ENCODE assay signal across 1 cellular context in the genomic region with DNA sequence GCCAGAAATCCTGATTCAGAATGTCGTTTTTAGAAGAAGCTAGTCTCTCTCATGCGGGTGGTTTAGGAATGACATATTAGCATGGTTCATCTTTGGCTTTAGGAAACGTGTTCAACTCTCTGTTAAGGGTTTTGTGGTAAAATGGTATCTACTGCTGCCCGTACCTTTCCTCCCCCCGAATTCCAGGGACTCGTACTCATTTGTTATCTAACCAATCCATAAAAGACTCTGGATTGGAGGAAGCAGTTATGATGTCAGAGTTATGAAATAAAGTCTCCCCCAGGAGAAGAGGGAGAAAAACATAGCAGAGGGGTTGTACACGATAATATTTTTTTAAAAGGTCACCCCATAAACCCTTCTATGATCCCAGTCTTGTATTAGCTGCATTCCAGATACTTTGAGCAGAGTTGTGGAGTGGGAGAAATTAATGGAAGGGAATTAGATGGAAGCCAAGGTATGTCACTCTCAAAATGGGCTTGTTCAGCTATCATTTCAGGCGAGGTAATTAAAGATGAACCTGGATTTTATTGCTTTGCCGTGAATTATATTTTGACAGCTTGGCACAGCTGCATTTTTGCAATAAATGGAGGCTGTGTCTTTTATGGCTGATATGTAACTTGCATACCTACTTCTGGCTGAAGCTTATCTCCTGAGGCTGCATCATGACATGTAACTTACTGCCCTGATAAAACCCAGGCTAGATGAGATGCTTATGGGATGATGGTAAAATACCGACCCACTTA.
TF ChIP-seq lines count a peak whose summit lies in the region.

No MANE protein-coding gene starts in this region.

TF ChIP-seq in liver, 16 proteins besides CTCF, POLR2A, EP300 and RAD21 (continued from another document):
- TF ChIP-seq, protein P1, sequence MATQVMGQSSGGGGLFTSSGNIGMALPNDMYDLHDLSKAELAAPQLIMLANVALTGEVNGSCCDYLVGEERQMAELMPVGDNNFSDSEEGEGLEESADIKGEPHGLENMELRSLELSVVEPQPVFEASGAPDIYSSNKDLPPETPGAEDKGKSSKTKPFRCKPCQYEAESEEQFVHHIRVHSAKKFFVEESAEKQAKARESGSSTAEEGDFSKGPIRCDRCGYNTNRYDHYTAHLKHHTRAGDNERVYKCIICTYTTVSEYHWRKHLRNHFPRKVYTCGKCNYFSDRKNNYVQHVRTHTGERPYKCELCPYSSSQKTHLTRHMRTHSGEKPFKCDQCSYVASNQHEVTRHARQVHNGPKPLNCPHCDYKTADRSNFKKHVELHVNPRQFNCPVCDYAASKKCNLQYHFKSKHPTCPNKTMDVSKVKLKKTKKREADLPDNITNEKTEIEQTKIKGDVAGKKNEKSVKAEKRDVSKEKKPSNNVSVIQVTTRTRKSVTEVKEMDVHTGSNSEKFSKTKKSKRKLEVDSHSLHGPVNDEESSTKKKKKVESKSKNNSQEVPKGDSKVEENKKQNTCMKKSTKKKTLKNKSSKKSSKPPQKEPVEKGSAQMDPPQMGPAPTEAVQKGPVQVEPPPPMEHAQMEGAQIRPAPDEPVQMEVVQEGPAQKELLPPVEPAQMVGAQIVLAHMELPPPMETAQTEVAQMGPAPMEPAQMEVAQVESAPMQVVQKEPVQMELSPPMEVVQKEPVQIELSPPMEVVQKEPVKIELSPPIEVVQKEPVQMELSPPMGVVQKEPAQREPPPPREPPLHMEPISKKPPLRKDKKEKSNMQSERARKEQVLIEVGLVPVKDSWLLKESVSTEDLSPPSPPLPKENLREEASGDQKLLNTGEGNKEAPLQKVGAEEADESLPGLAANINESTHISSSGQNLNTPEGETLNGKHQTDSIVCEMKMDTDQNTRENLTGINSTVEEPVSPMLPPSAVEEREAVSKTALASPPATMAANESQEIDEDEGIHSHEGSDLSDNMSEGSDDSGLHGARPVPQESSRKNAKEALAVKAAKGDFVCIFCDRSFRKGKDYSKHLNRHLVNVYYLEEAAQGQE (IDR thresholded peaks at IDR 0.05) = peak; percentile 0
